ENCODE assay signal across 1 cellular context in the genomic region with DNA sequence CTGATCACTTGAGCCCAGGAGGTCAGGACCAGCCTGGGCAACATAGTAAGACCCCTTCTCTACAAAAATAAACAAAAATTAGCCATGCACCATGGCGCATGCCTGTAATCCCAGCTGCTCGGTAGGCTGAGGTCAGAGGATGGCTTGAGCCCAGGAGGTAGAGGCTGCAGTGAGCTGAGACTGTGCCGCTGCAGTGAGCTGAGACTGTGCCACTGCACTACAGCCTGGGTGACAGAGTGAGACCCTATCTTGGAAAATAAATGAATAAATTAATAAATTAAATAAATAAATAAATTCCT.
TF ChIP-seq lines count a peak whose summit lies in the region.

No MANE protein-coding gene starts in this region.

TF ChIP-seq in WTC11, 78 proteins besides CTCF, POLR2A, EP300 and RAD21:
- no peak for TF ChIP-seq TP53 (CRISPR knock-in tag; IDR thresholded peaks at IDR 0.05)
- TF ChIP-seq ZNF121 (CRISPR knock-in tag; IDR thresholded peaks at IDR 0.05), result peak; percentile 79; the same call in 1 of the 2 replicates
